Comparison of ENCODE assay signal across 34 cellular contexts in the genomic region with DNA sequence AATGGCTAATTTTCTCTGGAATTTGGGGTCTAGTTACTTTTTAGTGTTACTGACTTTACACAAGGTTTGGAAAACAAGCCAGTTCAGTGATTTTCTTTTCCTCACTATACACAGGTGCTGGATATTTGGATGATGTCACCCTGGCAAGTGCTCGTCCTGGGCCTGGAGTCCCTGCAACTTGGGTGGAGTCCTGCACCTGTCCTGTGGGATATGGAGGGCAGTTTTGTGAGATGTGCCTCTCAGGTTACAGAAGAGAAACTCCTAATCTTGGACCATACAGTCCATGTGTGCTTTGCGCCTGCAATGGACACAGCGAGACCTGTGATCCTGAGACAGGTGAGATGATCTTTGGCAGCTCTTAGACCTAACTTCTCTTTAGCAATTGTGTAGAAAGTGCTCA.
"Had no signal": no experiment of that assay in that cellular context is flagged by ENCODE, and none has a peak within 500 bp of the region (broad histone marks: within the 10 kb centered on the region; RNA-seq: fewer than 3 reads in every experiment).

No MANE protein-coding gene starts in this region.

- H3K9me3 Mint-ChIP-seq: activated CD4-positive, alpha-beta memory T cell treated with anti-CD3 and anti-CD28 coated beads for 36 hours; activated CD4-positive, alpha-beta T cell treated with anti-CD3 and anti-CD28 coated beads, Interleukin-2, amount 10 ng/mL, durations not matched to agents 24 days and 14 days; activated naive CD4-positive, alpha-beta T cell treated with anti-CD3 and anti-CD28 coated beads for 36 hours; activated naive CD4-positive, alpha-beta T cell treated with anti-CD3 and anti-CD28 coated beads, Interleukin-2, amount 50 U/mL, for 24 hours; activated naive CD8-positive, alpha-beta T cell treated with anti-CD3 and anti-CD28 coated beads for 36 hours; activated naive CD8-positive, alpha-beta T cell treated with anti-CD3 and anti-CD28 coated beads, Interleukin-2, amount 50 U/mL, for 24 hours; activated T-helper 1 cell treated with anti-CD3 and anti-CD28 coated beads, Interleukin-12 subunit alpha, Interleukin-12 subunit beta, Interleukin-2, Interleukin-4 antibody, amounts not matched to agents 30 ng/mL and 10 ng/mL and 1 ng/mL, durations not matched to agents 14 hours and 24 hours and 36 hours; activated T-helper 2 cell treated with anti-CD3 and anti-CD28 coated beads, Interferon-gamma antibody, Interleukin-2, Interleukin-4, amounts not matched to agents 10 μg/mL and 5 μg/mL and 100 μg/mL, durations not matched to agents 14 hours and 24 hours and 36 hours; effector memory CD8-positive, alpha-beta T cell; T-helper 2 cell treated with Interferon-gamma antibody and Interleukin-4, amounts not matched to agents 5 μg/mL and 100 μg/mL, for 36 hours had no signal

- ATAC-seq: activated CD4-positive, alpha-beta T cell treated with anti-CD3 and anti-CD28 coated beads for 36 hours; activated CD8-positive, alpha-beta memory T cell treated with anti-CD3 and anti-CD28 coated beads, Interleukin-2, amount 10 ng/mL, durations not matched to agents 7 days and 5 days; activated CD8-positive, alpha-beta T cell treated with anti-CD3 and anti-CD28 coated beads, Interleukin-2, amount 10 ng/mL, durations not matched to agents 7 days and 5 days; activated naive CD8-positive, alpha-beta T cell treated with anti-CD3 and anti-CD28 coated beads, Interleukin-2, amount 50 U/mL, for 24 hours; body of pancreas; effector memory CD8-positive, alpha-beta T cell; gastroesophageal sphincter; heart right ventricle; T-helper 17 cell had no signal

- H3K4me3 Mint-ChIP-seq: activated CD4-positive, alpha-beta memory T cell treated with anti-CD3 and anti-CD28 coated beads for 36 hours; activated CD4-positive, alpha-beta T cell treated with anti-CD3 and anti-CD28 coated beads for 36 hours; activated CD4-positive, alpha-beta T cell treated with anti-CD3 and anti-CD28 coated beads, Interleukin-2, amount 10 ng/mL, durations not matched to agents 24 days and 14 days; activated CD8-positive, alpha-beta memory T cell treated with anti-CD3 and anti-CD28 coated beads, Interleukin-2, amount 10 ng/mL, durations not matched to agents 7 days and 5 days; activated CD8-positive, alpha-beta T cell treated with anti-CD3 and anti-CD28 coated beads, Interleukin-2, amount 10 ng/mL, durations not matched to agents 7 days and 5 days; activated naive CD4-positive, alpha-beta T cell treated with anti-CD3 and anti-CD28 coated beads for 36 hours; activated naive CD4-positive, alpha-beta T cell treated with anti-CD3 and anti-CD28 coated beads, Interleukin-2, amount 50 U/mL, for 24 hours; activated naive CD8-positive, alpha-beta T cell treated with anti-CD3 and anti-CD28 coated beads for 36 hours; activated naive CD8-positive, alpha-beta T cell treated with anti-CD3 and anti-CD28 coated beads, Interleukin-2, amount 50 U/mL, for 24 hours; activated T-helper 1 cell treated with anti-CD3 and anti-CD28 coated beads, Interleukin-12 subunit alpha, Interleukin-12 subunit beta, Interleukin-2, Interleukin-4 antibody, amounts not matched to agents 30 ng/mL and 10 ng/mL and 1 ng/mL, durations not matched to agents 14 hours and 24 hours and 36 hours; effector memory CD8-positive, alpha-beta T cell; T-helper 17 cell; T-helper 2 cell treated with Interferon-gamma antibody and Interleukin-4, amounts not matched to agents 5 μg/mL and 100 μg/mL, for 36 hours had no signal

- H3K4me3 ChIP-seq: adrenal gland, body of pancreas, esophagus squamous epithelium, gastroesophageal sphincter, heart right ventricle had no signal

- DNase-seq: activated CD4-positive, alpha-beta memory T cell treated with anti-CD3 and anti-CD28 coated beads for 36 hours; activated CD4-positive, alpha-beta T cell treated with anti-CD3 and anti-CD28 coated beads for 36 hours; activated CD4-positive, alpha-beta T cell treated with anti-CD3 and anti-CD28 coated beads, Interleukin-2, amount 10 ng/mL, durations not matched to agents 24 days and 14 days; activated CD4-positive, CD25-positive, alpha-beta regulatory T cell; activated CD4-positive, CD25-positive, alpha-beta regulatory T cell treated with anti-CD3 and anti-CD28 coated beads, Interleukin-2, amount 50 U/mL, for 72 hours; activated CD8-positive, alpha-beta memory T cell treated with anti-CD3 and anti-CD28 coated beads, Interleukin-2, amount 10 ng/mL, durations not matched to agents 7 days and 5 days; activated CD8-positive, alpha-beta memory T cell treated with anti-CD3 and anti-CD28 coated beads, Interleukin-2, amount 50 U/mL, for 4 hours; activated CD8-positive, alpha-beta T cell treated with anti-CD3 and anti-CD28 coated beads, Interleukin-2, amount 10 ng/mL, durations not matched to agents 7 days and 5 days; activated effector memory CD4-positive, alpha-beta T cell treated with anti-CD3 and anti-CD28 coated beads, Interleukin-2, amount 50 U/mL, for 16 hours; activated naive CD4-positive, alpha-beta T cell treated with anti-CD3 and anti-CD28 coated beads for 36 hours; activated naive CD8-positive, alpha-beta T cell treated with anti-CD3 and anti-CD28 coated beads for 36 hours; activated naive CD8-positive, alpha-beta T cell treated with anti-CD3 and anti-CD28 coated beads, Interleukin-2, amount 50 U/mL, for 24 hours; activated T-cell treated with anti-CD3 and anti-CD28 coated beads, Interleukin-2, amount 50 U/mL, for 1 hour; activated T-cell treated with anti-CD3 and anti-CD28 coated beads, Interleukin-2, amount 50 U/mL, for 48 hours; adrenal gland; amygdala; aorta; body of pancreas; caudate nucleus; cortex of kidney; dermis blood vessel endothelial cell; effector CD4-positive, alpha-beta T cell; effector memory CD8-positive, alpha-beta T cell; esophagus squamous epithelium; foreskin melanocyte; heart right ventricle; T-helper 17 cell; T1000 had no signal

- H3K4me1 ChIP-seq: adrenal gland, body of pancreas had no signal

- H3K4me1 Mint-ChIP-seq: activated CD4-positive, alpha-beta T cell treated with anti-CD3 and anti-CD28 coated beads for 36 hours; activated CD4-positive, alpha-beta T cell treated with anti-CD3 and anti-CD28 coated beads, Interleukin-2, amount 10 ng/mL, durations not matched to agents 24 days and 14 days; activated CD8-positive, alpha-beta memory T cell treated with anti-CD3 and anti-CD28 coated beads, Interleukin-2, amount 10 ng/mL, durations not matched to agents 7 days and 5 days; activated naive CD4-positive, alpha-beta T cell treated with anti-CD3 and anti-CD28 coated beads, Interleukin-2, amount 50 U/mL, for 24 hours; activated naive CD8-positive, alpha-beta T cell treated with anti-CD3 and anti-CD28 coated beads for 36 hours; activated naive CD8-positive, alpha-beta T cell treated with anti-CD3 and anti-CD28 coated beads, Interleukin-2, amount 50 U/mL, for 24 hours; T-helper 17 cell had no signal

- H3K27ac ChIP-seq: adrenal gland, body of pancreas, epithelial cell of prostate, esophagus squamous epithelium, heart right ventricle had no signal

- H3K36me3 Mint-ChIP-seq: activated CD4-positive, alpha-beta memory T cell treated with anti-CD3 and anti-CD28 coated beads for 36 hours; activated CD8-positive, alpha-beta memory T cell treated with anti-CD3 and anti-CD28 coated beads, Interleukin-2, amount 10 ng/mL, durations not matched to agents 7 days and 5 days; activated naive CD4-positive, alpha-beta T cell treated with anti-CD3 and anti-CD28 coated beads, Interleukin-2, amount 50 U/mL, for 24 hours; activated naive CD8-positive, alpha-beta T cell treated with anti-CD3 and anti-CD28 coated beads for 36 hours had no signal

- H3K27ac Mint-ChIP-seq: activated CD4-positive, alpha-beta memory T cell treated with anti-CD3 and anti-CD28 coated beads for 36 hours; activated CD4-positive, alpha-beta T cell treated with anti-CD3 and anti-CD28 coated beads for 36 hours; activated CD4-positive, alpha-beta T cell treated with anti-CD3 and anti-CD28 coated beads, Interleukin-2, amount 10 ng/mL, durations not matched to agents 24 days and 14 days; activated CD8-positive, alpha-beta memory T cell treated with anti-CD3 and anti-CD28 coated beads, Interleukin-2, amount 10 ng/mL, durations not matched to agents 7 days and 5 days; activated CD8-positive, alpha-beta T cell treated with anti-CD3 and anti-CD28 coated beads, Interleukin-2, amount 10 ng/mL, durations not matched to agents 7 days and 5 days; activated naive CD4-positive, alpha-beta T cell treated with anti-CD3 and anti-CD28 coated beads for 36 hours; activated naive CD4-positive, alpha-beta T cell treated with anti-CD3 and anti-CD28 coated beads, Interleukin-2, amount 50 U/mL, for 24 hours; activated naive CD8-positive, alpha-beta T cell treated with anti-CD3 and anti-CD28 coated beads for 36 hours; activated naive CD8-positive, alpha-beta T cell treated with anti-CD3 and anti-CD28 coated beads, Interleukin-2, amount 50 U/mL, for 24 hours; activated T-helper 1 cell treated with anti-CD3 and anti-CD28 coated beads, Interleukin-12 subunit alpha, Interleukin-12 subunit beta, Interleukin-2, Interleukin-4 antibody, amounts not matched to agents 30 ng/mL and 10 ng/mL and 1 ng/mL, durations not matched to agents 14 hours and 24 hours and 36 hours; activated T-helper 2 cell treated with anti-CD3 and anti-CD28 coated beads, Interferon-gamma antibody, Interleukin-2, Interleukin-4, amounts not matched to agents 10 μg/mL and 5 μg/mL and 100 μg/mL, durations not matched to agents 14 hours and 24 hours and 36 hours; effector memory CD8-positive, alpha-beta T cell; T-helper 17 cell; T-helper 2 cell treated with Interferon-gamma antibody and Interleukin-4, amounts not matched to agents 5 μg/mL and 100 μg/mL, for 36 hours had no signal

- H3K9me3 ChIP-seq: adrenal gland, body of pancreas, esophagus squamous epithelium, gastroesophageal sphincter, heart right ventricle had no signal

- H3K27me3 ChIP-seq: adrenal gland, body of pancreas, esophagus squamous epithelium, gastroesophageal sphincter, heart right ventricle had no signal

- H3K27me3 Mint-ChIP-seq: activated CD4-positive, alpha-beta memory T cell treated with anti-CD3 and anti-CD28 coated beads for 36 hours; activated naive CD4-positive, alpha-beta T cell treated with anti-CD3 and anti-CD28 coated beads, Interleukin-2, amount 50 U/mL, for 24 hours; activated naive CD8-positive, alpha-beta T cell treated with anti-CD3 and anti-CD28 coated beads for 36 hours; activated naive CD8-positive, alpha-beta T cell treated with anti-CD3 and anti-CD28 coated beads, Interleukin-2, amount 50 U/mL, for 24 hours had no signal
